In the genomic region with DNA sequence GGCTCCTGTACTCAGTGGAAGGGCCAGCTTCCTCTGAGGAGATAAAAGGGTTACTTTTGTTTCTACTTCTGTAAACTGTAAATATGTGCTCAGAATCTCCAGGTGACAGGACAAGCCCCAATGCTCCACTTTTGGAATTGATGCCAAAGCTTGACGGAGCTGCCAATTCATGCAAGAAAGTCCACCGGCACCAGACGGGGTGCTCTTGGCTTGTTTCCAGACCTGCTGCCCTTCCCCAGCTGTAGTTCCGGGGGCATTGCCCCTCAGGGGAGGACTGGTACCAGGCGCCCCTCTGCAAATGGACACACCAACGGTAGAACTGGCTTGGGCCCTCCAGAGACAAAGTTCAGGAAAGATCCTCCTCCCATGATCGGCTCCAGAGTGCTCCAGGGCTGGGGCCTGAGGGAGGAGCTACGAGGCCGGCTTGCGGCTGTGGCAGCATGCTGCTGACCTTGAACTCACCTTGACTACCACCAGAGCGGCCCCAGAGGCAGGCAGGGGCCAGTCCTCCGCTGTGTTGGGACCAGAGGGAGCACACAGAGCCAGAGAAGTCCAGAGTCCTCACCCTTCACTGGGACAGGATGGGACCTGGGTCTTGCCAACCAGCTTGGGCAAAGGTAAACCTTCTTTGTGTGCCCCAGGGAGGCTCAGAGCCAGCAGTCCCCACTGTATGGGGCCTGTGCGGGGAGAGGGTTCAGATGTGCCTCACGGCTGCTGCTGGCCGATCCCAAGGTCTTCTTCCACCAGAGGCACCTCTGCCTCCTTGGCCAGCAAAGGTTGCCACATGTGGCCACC, we compare ENCODE assay signal across 21 cellular contexts. TPM values are rescaled to one million over a fixed set of nuclear protein-coding genes. Genes with fewer than 3 reads are reported as not detected.
"Had no signal": no experiment of that assay in that cellular context is flagged by ENCODE, and none has a peak within 500 bp of the region (broad histone marks: within the 10 kb centered on the region; RNA-seq: fewer than 3 reads in every experiment).

No MANE protein-coding gene starts in this region.

- ATAC-seq: activated T-helper 17 cell treated with anti-CD3 and anti-CD28 coated beads, Interleukin-2, amount 50 U/mL, for 72 hours; naive thymus-derived CD8-positive, alpha-beta T cell; upper lobe of right lung had no signal

- DNase-seq: activated CD4-positive, alpha-beta memory T cell treated with anti-CD3 and anti-CD28 coated beads for 36 hours; activated naive CD4-positive, alpha-beta T cell treated with Interleukin-2 at 50 U/mL for 16 hours; activated naive CD8-positive, alpha-beta T cell treated with anti-CD3 and anti-CD28 coated beads, Interleukin-2, amount 10 ng/mL, durations not matched to agents 7 days and 5 days; activated T-cell treated with anti-CD3 and anti-CD28 coated beads, Interleukin-2, amount 50 U/mL, for 1 hour; colonic mucosa; erythroblast; foreskin melanocyte; head of caudate nucleus; left ventricle myocardium inferior; naive thymus-derived CD8-positive, alpha-beta T cell; stimulated activated CD4-positive, alpha-beta T cell treated with anti-CD3 and anti-CD28 coated beads, Interleukin-4, amount 100 ng/mL, for 1 hour; testis; upper lobe of right lung; WERI-Rb-1 had no signal

- H3K4me3 ChIP-seq: colonic mucosa, left ventricle myocardium inferior, prostate gland, right atrium auricular region, SK-N-MC, testis, upper lobe of right lung had no signal

- H3K27me3 ChIP-seq: colonic mucosa, right atrium auricular region, testis, upper lobe of right lung had no signal

- H3K9me3 ChIP-seq: colonic mucosa, left ventricle myocardium inferior, prostate gland, right atrium auricular region, testis, upper lobe of right lung had no signal

- H3K4me1 ChIP-seq: prostate gland, upper lobe of right lung had no signal

- H3K27ac ChIP-seq: colonic mucosa, left ventricle myocardium inferior, prostate gland, right atrium auricular region, SK-N-MC, testis, upper lobe of right lung, WERI-Rb-1 had no signal

- H3K36me3 ChIP-seq: colonic mucosa, left ventricle myocardium inferior, prostate gland, right atrium auricular region, upper lobe of right lung, WERI-Rb-1 had no signal

- FAIRE-seq: endometrium had no signal

RNA-seq across cellular contexts. Expression of a gene that starts 46.9 kb away (rescaled TPM):
- total RNA-seq: activated CD4-positive, alpha-beta memory T cell treated with anti-CD3 and anti-CD28 coated beads for 36 hours; activated naive CD8-positive, alpha-beta T cell treated with anti-CD3 and anti-CD28 coated beads, Interleukin-2, amount 10 ng/mL, durations not matched to agents 7 days and 5 days; left ventricle myocardium inferior; naive thymus-derived CD8-positive, alpha-beta T cell; right atrium auricular region; skeletal muscle tissue; T-helper 2 cell treated with Interferon-gamma antibody and Interleukin-4, amounts not matched to agents 100 ng/mL and 5 ng/mL, for 36 hours had no signal

RNA-seq across cellular contexts. Expression of a gene that starts 55.1 kb away (rescaled TPM):
- total RNA-seq: activated CD4-positive, alpha-beta memory T cell treated with anti-CD3 and anti-CD28 coated beads for 36 hours; activated naive CD8-positive, alpha-beta T cell treated with anti-CD3 and anti-CD28 coated beads, Interleukin-2, amount 10 ng/mL, durations not matched to agents 7 days and 5 days; activated T-helper 17 cell treated with anti-CD3 and anti-CD28 coated beads, Interleukin-2, amount 50 U/mL, for 72 hours; left ventricle myocardium inferior; naive thymus-derived CD8-positive, alpha-beta T cell; T-helper 2 cell treated with Interferon-gamma antibody and Interleukin-4, amounts not matched to agents 100 ng/mL and 5 ng/mL, for 36 hours had no signal
- polyA plus RNA-seq: naive thymus-derived CD8-positive, alpha-beta T cell had no signal
